In genomic region chr3:43246956-43247355, GRCh38 we compare ENCODE assay signal across 13 cellular contexts. TPM values are rescaled to one million over a fixed set of nuclear protein-coding genes. Genes with fewer than 3 reads are reported as not detected.
DNase-seq lines count a peak whose midpoint lies in the region; ATAC-seq and TF ChIP-seq lines count a peak whose summit lies in the region.
"Had no signal": no experiment of that assay in that cellular context is flagged by ENCODE, and none has a peak within 500 bp of the region (broad histone marks: within the 10 kb centered on the region; RNA-seq: fewer than 3 reads in every experiment).

No MANE protein-coding gene starts in this region.

- intact Hi-C loops in activated CD4-positive, alpha-beta T cell treated with anti-CD3 and anti-CD28 coated beads, Interleukin-2, amount 10 ng/mL, durations not matched to agents 24 days and 14 days (cut with micrococcal nuclease) = no loop called here
- intact Hi-C loops in left ventricle myocardium superior (cut with micrococcal nuclease) = no loop called here
- intact Hi-C loops in psoas muscle (cut with DNase I) = no loop called here

- TF ChIP-seq CTCF in VCaP (conservative IDR thresholded peaks at IDR 0.05) (no peak), psoas muscle (IDR thresholded peaks at IDR 0.05) (no peak), WERI-Rb-1 (IDR thresholded peaks at IDR 0.05; ENCODE audit: low read depth, low read length) (no peak)

- peak; percentile 69 for ATAC-seq in left ventricle myocardium superior
- peak in 1 of 4 donors; percentile 24 for ATAC-seq in psoas muscle
- no peak for ATAC-seq in HG02973 (IDR thresholded peaks at IDR 0.05; ENCODE audit: unreplicated experiment)
- ATAC-seq: SK-N-SH treated with all-trans-retinoic acid at 6 μM for 48 hours had no signal

- peaks cover 32% of the 10 kb centered on the region for H3K4me1 Mint-ChIP-seq in activated CD4-positive, alpha-beta T cell treated with anti-CD3 and anti-CD28 coated beads, Interleukin-2, amount 10 ng/mL, durations not matched to agents 24 days and 14 days

- peak overlapping the region; percentile 6 for H3K4me3 Mint-ChIP-seq in activated CD4-positive, alpha-beta T cell treated with anti-CD3 and anti-CD28 coated beads, Interleukin-2, amount 10 ng/mL, durations not matched to agents 24 days and 14 days

- DNase-seq in activated CD4-positive, alpha-beta T cell treated with anti-CD3 and anti-CD28 coated beads, Interleukin-2, amount 10 ng/mL, durations not matched to agents 24 days and 14 days = peak; percentile 73
- no peak for DNase-seq in activated CD4-positive, alpha-beta T cell treated with anti-CD3 and anti-CD28 coated beads, Interleukin-2, amount 50 U/mL, for 48 hours
- DNase-seq in left ventricle myocardium superior (no peak), psoas muscle (no peak), amniotic stem cell (lab: John Stamatoyannopoulos, UW) (no peak), WERI-Rb-1 (no peak)
- DNase-seq: 8988T, Calu3, tibial artery had no signal

- H3K4me3 ChIP-seq in psoas muscle (no peak overlapping the region), WERI-Rb-1 (ENCODE audit: low read depth, low read length) (no peak overlapping the region)
- H3K4me3 ChIP-seq: smooth muscle cell, tibial artery had no signal

- peaks cover 5% of the 10 kb centered on the region for H3K27me3 Mint-ChIP-seq in activated CD4-positive, alpha-beta T cell treated with anti-CD3 and anti-CD28 coated beads, Interleukin-2, amount 10 ng/mL, durations not matched to agents 24 days and 14 days

- H3K27me3 ChIP-seq in psoas muscle (ENCODE audit: insufficient read depth in 3 of 3, low read length in 2 of 3) = peaks cover 0 to 2% (median 1%) of the 10 kb centered on the region in 3 donors
- H3K27me3 ChIP-seq in WERI-Rb-1 (ENCODE audit: insufficient read depth, low read depth, severe bottlenecking) = no peaks in the 10 kb centered on the region
- H3K27me3 ChIP-seq: tibial artery had no signal

- 27 to 42% (median 39%) methylated on average over 2 of the region's 2 CpGs for WGBS in psoas muscle, 3 donors

- H3K36me3 Mint-ChIP-seq in activated CD4-positive, alpha-beta T cell treated with anti-CD3 and anti-CD28 coated beads, Interleukin-2, amount 10 ng/mL, durations not matched to agents 24 days and 14 days (ENCODE audit: low read depth) = no peaks in the 10 kb centered on the region

- peaks cover 6% of the 10 kb centered on the region for H3K4me1 ChIP-seq in psoas muscle
- H3K4me1 ChIP-seq: tibial artery had no signal

- H3K9me3 Mint-ChIP-seq in activated CD4-positive, alpha-beta T cell treated with anti-CD3 and anti-CD28 coated beads, Interleukin-2, amount 10 ng/mL, durations not matched to agents 24 days and 14 days = peaks cover 5% of the 10 kb centered on the region

- H3K36me3 ChIP-seq in psoas muscle (ENCODE audit: insufficient read depth in 1 of 2, low read depth in 1 of 2) = no peaks in the 10 kb centered on the region
- H3K36me3 ChIP-seq in WERI-Rb-1 = no peaks in the 10 kb centered on the region
- H3K36me3 ChIP-seq: tibial artery had no signal

- peak overlapping the region; percentile 39 for H3K27ac Mint-ChIP-seq in activated CD4-positive, alpha-beta T cell treated with anti-CD3 and anti-CD28 coated beads, Interleukin-2, amount 10 ng/mL, durations not matched to agents 24 days and 14 days

- H3K9me3 ChIP-seq in psoas muscle (no peaks in the 10 kb centered on the region), WERI-Rb-1 (ENCODE audit: severe bottlenecking) (peaks cover 10% of the 10 kb centered on the region)

- H3K27ac ChIP-seq in VCaP = peak overlapping the region; percentile 66
- H3K27ac ChIP-seq in psoas muscle = peak overlapping the region; percentile 30
- H3K27ac ChIP-seq in WERI-Rb-1 = no peak overlapping the region
- H3K27ac ChIP-seq: tibial artery had no signal

RNA-seq across cellular contexts. Expression of gene SNRK, which starts 39.4 kb away (rescaled TPM):
- total RNA-seq in activated CD4-positive, alpha-beta T cell treated with anti-CD3 and anti-CD28 coated beads, Interleukin-2, amount 10 ng/mL, durations not matched to agents 24 days and 14 days = 29.0 and 30.3 TPM in 2 replicates
- total RNA-seq in left ventricle myocardium superior (23.6 TPM), psoas muscle (10 to 100 TPM; 18.8 to 25.6 (median 21.5) TPM)
- polyA plus RNA-seq in psoas muscle = 1 to 10 TPM; 6.8 to 8.5 (median 7.8) TPM
